21 cellular contexts compared by ENCODE assay signal in genomic region chr12:34124608-34125007, GRCh38.
DNase-seq lines count a peak whose midpoint lies in the region; ATAC-seq, FAIRE-seq and TF ChIP-seq lines count a peak whose summit lies in the region.
"Had no signal": no experiment of that assay in that cellular context is flagged by ENCODE, and none has a peak within 500 bp of the region (broad histone marks: within the 10 kb centered on the region; RNA-seq: fewer than 3 reads in every experiment).

No MANE protein-coding gene starts in this region.

- CTCF ChIA-PET in SK-N-SH (lab: Yijun Ruan, JAX), result no interaction called here
- CTCF ChIA-PET in K562 (lab: Yijun Ruan, JAX; ENCODE audit: low intra/inter-chr PET ratio), result interaction anchor here (3.1 kb wide), 1 partner anchor 93 kb away, joined by 19 read pairs; no protein-coding TSS in a partner anchor

- H2AFZ ChIP-seq in SK-N-SH (ENCODE audit: low read depth) (no peak overlapping the region), K562 (ENCODE audit: low read depth, low read length) (peak overlapping the region; percentile 68)

- H3K9me3 ChIP-seq in SK-N-SH (no peaks in the 10 kb centered on the region), K562 (replicated peaks; ENCODE audit: control insufficient read depth, insufficient read depth, low read depth, low read length) (no peaks in the 10 kb centered on the region), right lobe of liver (no peaks in the 10 kb centered on the region)
- H3K9me3 ChIP-seq: A549; BLaER1 treated with 17β-estradiol and CSF1 and Interleukin-3, amounts not matched to agents 10 nM and 100 nM had no signal

- BruUV-seq in K562 (replicated peaks; lab: Mats Ljungman, UMichigan), result no TSS peak

- H3K4me3 ChIP-seq in SK-N-SH (ENCODE audit: low read depth in 2 of 2, low read length in 1 of 2) (no peak overlapping the region), K562 (no peak overlapping the region), right lobe of liver (no peak overlapping the region)
- H3K4me3 ChIP-seq: A549; BLaER1 treated with 17β-estradiol and CSF1 and Interleukin-3, amounts not matched to agents 10 nM and 100 nM had no signal

- no peaks in the 10 kb centered on the region for H3K79me2 ChIP-seq in SK-N-SH (ENCODE audit: insufficient read depth)
- no peaks in the 10 kb centered on the region for H3K79me2 ChIP-seq in K562 (ENCODE audit: control insufficient read depth, insufficient read depth, low read length)

- intact Hi-C loops in K562 (cut with micrococcal nuclease) (loop anchor here (5.0 to 10.0 kb wide), 3 partner anchors 92 to 1370 kb away; partner anchors contain the start of gene YARS2), right lobe of liver (cut with DNase I) (loop anchor here (5.0 to 10.0 kb wide), 2 partner anchors 93 to 500 kb away; no protein-coding TSS in a partner anchor)

- peaks cover 9% of the 10 kb centered on the region; the same call in 1 of the 2 replicates for H3K27me3 ChIP-seq in SK-N-SH (ENCODE audit: insufficient read depth)
- H3K27me3 ChIP-seq in K562 (ENCODE audit: control insufficient read depth in 2 of 2, insufficient read depth in 2 of 2, low read length in 2 of 2), result no peaks in the 10 kb centered on the region
- H3K27me3 ChIP-seq in right lobe of liver, result no peaks in the 10 kb centered on the region
- H3K27me3 ChIP-seq: BLaER1 treated with 17β-estradiol and CSF1 and Interleukin-3, amounts not matched to agents 10 nM and 100 nM had no signal

- DNase-seq in SK-N-SH, result no peak
- DNase-seq in K562 (ENCODE audit: extremely low read depth in 1 of 4, low spot score in 3 of 4), result no peak
- peak in 2 of 3 donors; percentile 31 to 50 for DNase-seq in right lobe of liver
- DNase-seq in substantia nigra (lab: John Stamatoyannopoulos, UW), result no peak
- DNase-seq: AML-193; Caco-2; Calu3; CD4-positive, alpha-beta T cell; CD8-positive, alpha-beta T cell; DMS79 treated with DMSO at 0.1 percent for 48 hours; GF-D8 had no signal

- POLR2A ChIA-PET in SK-N-SH (lab: Yijun Ruan, JAX), result no interaction called here
- POLR2A ChIA-PET in K562 (lab: Yijun Ruan, JAX), result interaction anchor here (0.7 kb wide), 1 partner anchor 1677 kb away, joined by 3 read pairs; no protein-coding TSS in a partner anchor

- no peaks in the 10 kb centered on the region for H3K36me3 ChIP-seq in SK-N-SH (replicated peaks in 1 of 2; ENCODE audit: control insufficient read depth in 1 of 2, insufficient read depth in 2 of 2, low read length in 1 of 2)
- H3K36me3 ChIP-seq in K562 (ENCODE audit: control insufficient read depth, insufficient read depth, low read length), result no peaks in the 10 kb centered on the region
- no peaks in the 10 kb centered on the region for H3K36me3 ChIP-seq in right lobe of liver
- H3K36me3 ChIP-seq: BLaER1 treated with 17β-estradiol and CSF1 and Interleukin-3, amounts not matched to agents 10 nM and 100 nM had no signal

- TF ChIP-seq POLR2A in K562 (conservative IDR thresholded peaks at IDR 0.05), result no peak
- TF ChIP-seq POLR2A in right lobe of liver (IDR thresholded peaks at IDR 0.05), result no peak

- in situ Hi-C loops in K562 (cut with MboI), result loop anchor here (5.0 to 10.0 kb wide), 3 partner anchors 93 to 500 kb away; no protein-coding TSS in a partner anchor

- H3K27ac ChIP-seq in SK-N-SH (ENCODE audit: low read depth in 2 of 2, low read length in 1 of 2), result no peak overlapping the region
- no peak overlapping the region for H3K27ac ChIP-seq in K562 (ENCODE audit: extremely low read depth, low read depth, low read length)
- no peak overlapping the region for H3K27ac ChIP-seq in right lobe of liver
- no peak overlapping the region for H3K27ac ChIP-seq in substantia nigra (ENCODE audit: low read depth, low read length, poor library complexity, severe bottlenecking)
- H3K27ac ChIP-seq: 22Rv1; A549; BLaER1 treated with 17β-estradiol and CSF1 and Interleukin-3, amounts not matched to agents 10 nM and 100 nM; C4-2B had no signal

- H3K4me1 ChIP-seq in SK-N-SH (ENCODE audit: control insufficient read depth in 1 of 2, insufficient read depth in 2 of 2, low read depth in 1 of 2, low read length in 1 of 2) (no peaks in the 10 kb centered on the region; a peak in 1 of 4 replicates), K562 (replicated peaks in 1 of 2; ENCODE audit: control insufficient read depth in 2 of 2, insufficient read depth in 2 of 2, low read length in 2 of 2) (peaks cover 3 to 16% of the 10 kb centered on the region in 2 experiments; a peak in 3 of 5 replicates), right lobe of liver (peaks cover 0 to 3% (median 0%) of the 10 kb centered on the region in 4 donors)
- H3K4me1 ChIP-seq: A549, Caco-2 had no signal

- H3K4me2 ChIP-seq in SK-N-SH, result no peak overlapping the region
- no peak overlapping the region for H3K4me2 ChIP-seq in K562 (ENCODE audit: insufficient read depth, low read length)
- H3K4me2 ChIP-seq: A549; BLaER1 treated with 17β-estradiol and CSF1 and Interleukin-3, amounts not matched to agents 10 nM and 100 nM had no signal

- H3K9ac ChIP-seq in SK-N-SH (no peak overlapping the region), K562 (ENCODE audit: insufficient read depth in 1 of 2, low read depth in 2 of 2, low read length in 2 of 2) (no peak overlapping the region)
- H3K9ac ChIP-seq: BLaER1 treated with 17β-estradiol and CSF1 and Interleukin-3, amounts not matched to agents 10 nM and 100 nM had no signal

- H3K9me1 ChIP-seq in K562 (ENCODE audit: control insufficient read depth, insufficient read depth, low read length), result no peaks in the 10 kb centered on the region

- no peak for FAIRE-seq in K562 (lab: Jason Lieb, UNC)
- FAIRE-seq: A549, D721Med, G401.6, GM12891, GM19239 had no signal

- no peaks in the 10 kb centered on the region for H4K20me1 ChIP-seq in SK-N-SH (ENCODE audit: insufficient read depth)
- no peaks in the 10 kb centered on the region for H4K20me1 ChIP-seq in K562 (replicated peaks; ENCODE audit: control insufficient read depth, insufficient read depth, low read length)
- H4K20me1 ChIP-seq: BLaER1 treated with 17β-estradiol and CSF1 and Interleukin-3, amounts not matched to agents 10 nM and 100 nM had no signal

- no peaks in the 10 kb centered on the region for H3K9me2 ChIP-seq in SK-N-SH

- TF ChIP-seq EP300 in SK-N-SH (IDR thresholded peaks at IDR 0.05; ENCODE audit: borderline replicate concordance in 1 of 2, low read depth in 1 of 2, low read length in 1 of 2) (no peak), K562 (IDR thresholded peaks at IDR 0.05; ENCODE audit: low read length) (no peak)

- ATAC-seq in SK-N-SH treated with all-trans-retinoic acid at 6 μM for 48 hours (no peak), K562 (no peak), right lobe of liver (peak; percentile 47 to 64 (median 56)), HG02763 (IDR thresholded peaks at IDR 0.05; ENCODE audit: unreplicated experiment) (no peak)
- ATAC-seq: A549; CD8-positive, alpha-beta T cell had no signal

- no peak for TF ChIP-seq RAD21 in SK-N-SH (IDR thresholded peaks at IDR 0.05; ENCODE audit: low read length)
- TF ChIP-seq RAD21 in K562 (CRISPR knock-in tag; conservative IDR thresholded peaks at IDR 0.05 in 1 of 2, IDR thresholded peaks at IDR 0.05 in 1 of 2), result no peak

- no peaks in the 10 kb centered on the region for H3F3A ChIP-seq in SK-N-SH (replicated peaks; ENCODE audit: insufficient read depth)

- no peak for TF ChIP-seq CTCF in SK-N-SH (IDR thresholded peaks at IDR 0.05)
- no peak for TF ChIP-seq CTCF in K562 (IDR thresholded peaks at IDR 0.05 in 2 of 3, conservative IDR thresholded peaks at IDR 0.05 in 1 of 3; ENCODE audit: insufficient read depth in 2 of 3, low read depth in 1 of 3, low read length in 3 of 3)
- no peak for TF ChIP-seq CTCF in right lobe of liver (IDR thresholded peaks at IDR 0.05)

- 33% methylated on average over 8 of the region's 8 CpGs for WGBS in SK-N-SH (ENCODE audit: low lambda C conversion rate)
- 52% methylated on average over 8 of the region's 8 CpGs for WGBS in K562 (ENCODE audit: insufficient coverage, low coverage, missing lambda C conversion rate)
- WGBS in right lobe of liver (ENCODE audit: insufficient coverage, low coverage, low lambda C conversion rate, missing lambda C conversion rate), result 41% methylated on average over 7 of the region's 8 CpGs

TF ChIP-seq in SK-N-SH, 30 proteins besides CTCF, POLR2A, EP300 and RAD21 (continues in another document):
- no peak for TF ChIP-seq ELF1 (IDR thresholded peaks at IDR 0.05)

TF ChIP-seq in SK-N-SH treated with all-trans-retinoic acid at 6 μM for 48 hours, 23 proteins besides CTCF, POLR2A, EP300 and RAD21:
- no peak for TF ChIP-seq PPARA (CRISPR knock-in tag; IDR thresholded peaks at IDR 0.05; ENCODE audit: borderline replicate concordance)
TF ChIP-seq in SK-N-SH treated with all-trans-retinoic acid at 6 μM for 48 hours: peak in this region for 0.

TF ChIP-seq in K562, 482 proteins besides CTCF, POLR2A, EP300 and RAD21 (continues in another document):
- TF ChIP-seq TRIM25 (IDR thresholded peaks at IDR 0.05; ENCODE audit: borderline replicate concordance) (no peak), SIN3A (IDR thresholded peaks at IDR 0.05; ENCODE audit: borderline replicate concordance in 2 of 2, control insufficient read depth in 1 of 2, low read depth in 2 of 2, low read length in 2 of 2) (no peak), ZBTB5 (IDR thresholded peaks at IDR 0.05) (no peak)

Comparison
In these comparisons a context has a peak if more than half of its experiments do, and no peak if none do; other contexts are left out.
1. DNase-seq: peak in right lobe of liver (2 of 3); none in SK-N-SH (single experiment), K562 (0 of 4) and substantia nigra (0 of 49).
2. ATAC-seq: peak in right lobe of liver (4 of 4); none in SK-N-SH treated with all-trans-retinoic acid at 6 μM for 48 hours (single experiment), K562 (single experiment) and HG02763 (single experiment).
3. Of the 27 proteins assayed by ChIP-seq in both K562 and SK-N-SH: peak only in K562: none; only in SK-N-SH: REST; in both: none; in neither: 26.